14 cellular contexts compared by ENCODE assay signal in genomic region chr3:14537590-14538450, GRCh38. TPM values are rescaled to one million over a fixed set of nuclear protein-coding genes. Genes with fewer than 3 reads are reported as not detected.
A peak's percentile ranks its signal among the peaks of the same experiment; 100 is the strongest.
DNase-seq lines count a peak whose midpoint lies in the region; ATAC-seq, FAIRE-seq and TF ChIP-seq lines count a peak whose summit lies in the region.
"Had no signal": no experiment of that assay in that cellular context is flagged by ENCODE, and none has a peak within 500 bp of the region (broad histone marks: within the 10 kb centered on the region; RNA-seq: fewer than 3 reads in every experiment).

No MANE protein-coding gene starts in this region.

- H3K4ac ChIP-seq in mesendoderm (ENCODE audit: low read depth, low read length): no peak overlapping the region

- FAIRE-seq in K562 (lab: Jason Lieb, UNC): peak; percentile 77
- FAIRE-seq: endometrium, GM19239 had no signal

- H3K4me2 ChIP-seq in K562 (ENCODE audit: insufficient read depth, low read length) (no peak overlapping the region), mesendoderm (ENCODE audit: low read length) (no peak overlapping the region)

- no peak overlapping the region for H4K5ac ChIP-seq in mesendoderm (ENCODE audit: low read length)

- no peak for TF ChIP-seq RAD21 in K562 (CRISPR knock-in tag; conservative IDR thresholded peaks at IDR 0.05 in 1 of 2, IDR thresholded peaks at IDR 0.05 in 1 of 2)

- peaks cover 2 to 19% of the 10 kb centered on the region in 2 experiments; a peak in 3 of 5 replicates for H3K27me3 ChIP-seq in K562 (ENCODE audit: control insufficient read depth in 2 of 2, insufficient read depth in 2 of 2, low read length in 2 of 2)
- H3K27me3 ChIP-seq in mesendoderm (ENCODE audit: insufficient read depth, low read length, poor library complexity): no peaks in the 10 kb centered on the region

- no peaks in the 10 kb centered on the region for H3K79me2 ChIP-seq in K562 (ENCODE audit: control insufficient read depth, insufficient read depth, low read length)
- no peaks in the 10 kb centered on the region for H3K79me2 ChIP-seq in mesendoderm (ENCODE audit: control insufficient read depth, insufficient read depth, low read length)

- no peaks in the 10 kb centered on the region for H3K27me3 Mint-ChIP-seq in MCF 10A (ENCODE audit: insufficient read depth, unreplicated experiment)
- H3K27me3 Mint-ChIP-seq in activated T-helper 2 cell treated with anti-CD3 and anti-CD28 coated beads, Interferon-gamma antibody, Interleukin-2, Interleukin-4, amounts not matched to agents 10 μg/mL and 5 μg/mL and 100 μg/mL, durations not matched to agents 14 hours and 24 hours and 36 hours (ENCODE audit: low read depth): no peaks in the 10 kb centered on the region

- peak overlapping the region; percentile 42 for H2AFZ ChIP-seq in K562 (ENCODE audit: low read depth, low read length)

- H2AK5ac ChIP-seq in mesendoderm (ENCODE audit: low read length): no peak overlapping the region

- in situ Hi-C loops in K562 (cut with MboI): no loop called here

- no peak for TF ChIP-seq EP300 in K562 (IDR thresholded peaks at IDR 0.05; ENCODE audit: low read length)

- no peak overlapping the region for H2BK120ac ChIP-seq in mesendoderm (ENCODE audit: low read depth, low read length)

- no peak for TF ChIP-seq POLR2A in K562 (conservative IDR thresholded peaks at IDR 0.05)

- no peaks in the 10 kb centered on the region for H3K79me1 ChIP-seq in mesendoderm (ENCODE audit: low read length)

- no peak overlapping the region for H4K8ac ChIP-seq in mesendoderm (ENCODE audit: low read depth, low read length)

- TF ChIP-seq CTCF in K562 (IDR thresholded peaks at IDR 0.05 in 2 of 3, conservative IDR thresholded peaks at IDR 0.05 in 1 of 3; ENCODE audit: insufficient read depth in 2 of 3, low read depth in 1 of 3, low read length in 3 of 3): no peak
- no peak for TF ChIP-seq CTCF in MCF 10A (IDR thresholded peaks at IDR 0.05; ENCODE audit: unreplicated experiment)

- H3K4me1 ChIP-seq in K562 (replicated peaks in 1 of 2; ENCODE audit: control insufficient read depth in 2 of 2, insufficient read depth in 2 of 2, low read length in 2 of 2): peaks cover 5 to 14% of the 10 kb centered on the region in 2 experiments
- peaks cover 6% of the 10 kb centered on the region for H3K4me1 ChIP-seq in mesendoderm (ENCODE audit: control insufficient read depth, low read depth, low read length)

- H3K27ac ChIP-seq in K562 (ENCODE audit: extremely low read depth, low read depth, low read length) (no peak overlapping the region), mesendoderm (ENCODE audit: low read depth, low read length) (no peak overlapping the region)
- H3K27ac ChIP-seq: skin epidermis had no signal

- no peak overlapping the region for H3K4me3 Mint-ChIP-seq in MCF 10A (ENCODE audit: unreplicated experiment)
- no peak overlapping the region for H3K4me3 Mint-ChIP-seq in activated T-helper 2 cell treated with anti-CD3 and anti-CD28 coated beads, Interferon-gamma antibody, Interleukin-2, Interleukin-4, amounts not matched to agents 10 μg/mL and 5 μg/mL and 100 μg/mL, durations not matched to agents 14 hours and 24 hours and 36 hours (ENCODE audit: low read depth)
- H3K4me3 Mint-ChIP-seq: activated CD8-positive, alpha-beta memory T cell treated with anti-CD3 and anti-CD28 coated beads, Interleukin-2, amount 10 ng/mL, durations not matched to agents 7 days and 5 days; CD8-positive, alpha-beta memory T cell had no signal

- H3K9me1 ChIP-seq in K562 (ENCODE audit: control insufficient read depth, insufficient read depth, low read length): no peaks in the 10 kb centered on the region

- no peak overlapping the region for H2BK15ac ChIP-seq in mesendoderm (replicated peaks; ENCODE audit: low read depth)

- peak overlapping the region; percentile 6 for H3K56ac ChIP-seq in mesendoderm (ENCODE audit: low read length)

- no peaks in the 10 kb centered on the region for H4K20me1 ChIP-seq in K562 (replicated peaks; ENCODE audit: control insufficient read depth, insufficient read depth, low read length)

- POLR2A ChIA-PET in K562 (lab: Yijun Ruan, JAX) (interaction anchor here (0.6 to 2.6 kb wide), 2 partner anchors 11 to 403 kb away, joined by 3 to 17 read pairs; no protein-coding TSS in a partner anchor), MCF 10A (lab: Yijun Ruan, JAX) (no interaction called here)

- no peaks in the 10 kb centered on the region for H3K36me3 Mint-ChIP-seq in MCF 10A (ENCODE audit: insufficient read depth, unreplicated experiment)
- H3K36me3 Mint-ChIP-seq in activated T-helper 2 cell treated with anti-CD3 and anti-CD28 coated beads, Interferon-gamma antibody, Interleukin-2, Interleukin-4, amounts not matched to agents 10 μg/mL and 5 μg/mL and 100 μg/mL, durations not matched to agents 14 hours and 24 hours and 36 hours (ENCODE audit: low read depth): no peaks in the 10 kb centered on the region
- H3K36me3 Mint-ChIP-seq: activated CD8-positive, alpha-beta memory T cell treated with anti-CD3 and anti-CD28 coated beads, Interleukin-2, amount 10 ng/mL, durations not matched to agents 7 days and 5 days; CD8-positive, alpha-beta memory T cell had no signal

- ATAC-seq in K562: peak; percentile 80
- ATAC-seq: activated CD8-positive, alpha-beta memory T cell treated with anti-CD3 and anti-CD28 coated beads, Interleukin-2, amount 10 ng/mL, durations not matched to agents 7 days and 5 days had no signal

- DNase-seq in DMS114 treated with DMSO at 0.1 percent for 48 hours (lab: John Stamatoyannopoulos, UW; ENCODE audit: unreplicated experiment): peak; percentile 11
- DNase-seq in HT1080 (ENCODE audit: low read depth): peak; percentile 32
- peak; percentile 57 to 90 (median 86) for DNase-seq in K562 (ENCODE audit: extremely low read depth in 1 of 4, low spot score in 3 of 4)
- peak; percentile 69 for DNase-seq in mesendoderm
- no peak for DNase-seq in MCF 10A (ENCODE audit: unreplicated experiment)
- no peak for DNase-seq in COLO668 (lab: John Stamatoyannopoulos, UW; ENCODE audit: unreplicated experiment)
- DNase-seq in activated T-helper 2 cell treated with anti-CD3 and anti-CD28 coated beads, Interferon-gamma antibody, Interleukin-2, Interleukin-4, amounts not matched to agents 10 μg/mL and 5 μg/mL and 100 μg/mL, durations not matched to agents 14 hours and 24 hours and 36 hours (ENCODE audit: low spot score): no peak
- no peak for DNase-seq in GOT3 (lab: John Stamatoyannopoulos, UW)
- DNase-seq: activated CD8-positive, alpha-beta memory T cell treated with anti-CD3 and anti-CD28 coated beads, Interleukin-2, amount 10 ng/mL, durations not matched to agents 7 days and 5 days; T-helper 2 cell had no signal

- H3K4me3 ChIP-seq in K562 (no peak overlapping the region), mesendoderm (ENCODE audit: low read length) (no peak overlapping the region)
- H3K4me3 ChIP-seq: skin epidermis had no signal

- H3K36me3 ChIP-seq in K562 (ENCODE audit: control insufficient read depth, insufficient read depth, low read length): no peaks in the 10 kb centered on the region
- H3K36me3 ChIP-seq in mesendoderm (ENCODE audit: control insufficient read depth, insufficient read depth, low read length): no peaks in the 10 kb centered on the region

- intact Hi-C loops in K562 (cut with micrococcal nuclease): no loop called here
- intact Hi-C loops in MCF 10A (cut with micrococcal nuclease): no loop called here
- intact Hi-C loops in activated T-helper 2 cell treated with anti-CD3 and anti-CD28 coated beads, Interferon-gamma antibody, Interleukin-2, Interleukin-4, amounts not matched to agents 10 μg/mL and 5 μg/mL and 100 μg/mL, durations not matched to agents 14 hours and 24 hours and 36 hours (cut with micrococcal nuclease): no loop called here

- H3K18ac ChIP-seq in mesendoderm (ENCODE audit: low read length): no peak overlapping the region

- H2BK5ac ChIP-seq in mesendoderm (ENCODE audit: low read length): no peak overlapping the region

- no peak overlapping the region for H3K9ac ChIP-seq in K562 (ENCODE audit: insufficient read depth in 1 of 2, low read depth in 2 of 2, low read length in 2 of 2)
- no peak overlapping the region for H3K9ac ChIP-seq in mesendoderm (ENCODE audit: low read length)

- CTCF ChIA-PET in K562 (lab: Yijun Ruan, JAX; ENCODE audit: low intra/inter-chr PET ratio) (no interaction called here), MCF 10A (lab: Yijun Ruan, JAX) (interaction anchor here (1.3 to 1.6 kb wide), 3 partner anchors 10 to 383 kb away, joined by 3 to 5 read pairs (median 3); no protein-coding TSS in a partner anchor)

- H3K4me1 Mint-ChIP-seq in MCF 10A (ENCODE audit: insufficient read depth, unreplicated experiment): peaks cover 4% of the 10 kb centered on the region
- no peaks in the 10 kb centered on the region for H3K4me1 Mint-ChIP-seq in activated T-helper 2 cell treated with anti-CD3 and anti-CD28 coated beads, Interferon-gamma antibody, Interleukin-2, Interleukin-4, amounts not matched to agents 10 μg/mL and 5 μg/mL and 100 μg/mL, durations not matched to agents 14 hours and 24 hours and 36 hours (ENCODE audit: low read depth)
- H3K4me1 Mint-ChIP-seq: activated CD8-positive, alpha-beta memory T cell treated with anti-CD3 and anti-CD28 coated beads, Interleukin-2, amount 10 ng/mL, durations not matched to agents 7 days and 5 days; CD8-positive, alpha-beta memory T cell had no signal

- WGBS in K562 (ENCODE audit: insufficient coverage, low coverage, missing lambda C conversion rate): 70% methylated on average over 10 of the region's 10 CpGs
- WGBS in mesendoderm (ENCODE audit: extremely low coverage, insufficient coverage, low lambda C conversion rate): no CpG with 5 or more reads among the region's 10 CpGs

- no peak overlapping the region for H3K23ac ChIP-seq in mesendoderm (ENCODE audit: low read length)

- H3K9me3 Mint-ChIP-seq in MCF 10A (ENCODE audit: unreplicated experiment): no peaks in the 10 kb centered on the region
- H3K9me3 Mint-ChIP-seq in activated T-helper 2 cell treated with anti-CD3 and anti-CD28 coated beads, Interferon-gamma antibody, Interleukin-2, Interleukin-4, amounts not matched to agents 10 μg/mL and 5 μg/mL and 100 μg/mL, durations not matched to agents 14 hours and 24 hours and 36 hours: no peaks in the 10 kb centered on the region
- H3K9me3 Mint-ChIP-seq: CD8-positive, alpha-beta memory T cell had no signal

- H3K27ac Mint-ChIP-seq in MCF 10A (ENCODE audit: low read depth, unreplicated experiment): no peak overlapping the region
- no peak overlapping the region for H3K27ac Mint-ChIP-seq in activated T-helper 2 cell treated with anti-CD3 and anti-CD28 coated beads, Interferon-gamma antibody, Interleukin-2, Interleukin-4, amounts not matched to agents 10 μg/mL and 5 μg/mL and 100 μg/mL, durations not matched to agents 14 hours and 24 hours and 36 hours
- H3K27ac Mint-ChIP-seq: activated CD8-positive, alpha-beta memory T cell treated with anti-CD3 and anti-CD28 coated beads, Interleukin-2, amount 10 ng/mL, durations not matched to agents 7 days and 5 days had no signal

- no peaks in the 10 kb centered on the region for H3K9me3 ChIP-seq in K562 (replicated peaks; ENCODE audit: control insufficient read depth, insufficient read depth, low read depth, low read length)

- BruUV-seq in K562 (replicated peaks; lab: Mats Ljungman, UMichigan): no TSS peak
- no TSS peak for BruUV-seq in MCF 10A (replicated peaks; lab: Mats Ljungman, UMichigan)

RNA-seq across cellular contexts. Expression of gene GRIP2, which starts 2.3 kb away (rescaled TPM):
- total RNA-seq in HT1080 (2014; rRNA removed; shearing (Covaris generic)): 0.07 TPM in 1 of 2 replicates, not detected in the other
- polyA plus RNA-seq in HT1080 (2015; cell fraction: cytosol; rRNA removed): not detected in 2 replicates
- not detected in 2 replicates for polyA plus RNA-seq in HT1080 (2015; cell fraction: nucleus; rRNA removed)
- total RNA-seq in K562 (2011; cell fraction: chromatin; rRNA removed; ENCODE audit: low replicate concordance): not detected in 2 replicates
- total RNA-seq in K562 (2011; cell fraction: nucleolus; rRNA removed): under 0.01 TPM in 1 of 2 replicates, not detected in the other
- 0.07 TPM in 1 of 2 replicates, not detected in the other for total RNA-seq in K562 (2011; cell fraction: nucleoplasm; rRNA removed)
- total RNA-seq in K562 (2014; rRNA removed) (not detected in 2 replicates), K562 (2014; rRNA removed; fragmentation: Illumina TruSeq; extraction: Trizol) (not detected in 2 replicates), K562 (2015; rRNA removed; fragmentation: Illumina TruSeq; extraction: Trizol) (not detected in 2 replicates), K562 (2021) (not detected in 2 replicates), MCF 10A (2022) (not detected in 2 replicates)
- polyA plus RNA-seq in K562 (2011; rRNA removed) (not detected in 2 replicates), K562 (2014; fragmentation: Illumina TruSeq; extraction: Trizol) (not detected in 2 replicates), K562 (2014; fragmentation: Nextera tagmentation; extraction: Ambion mirVana) (under 1 TPM; 0.01 TPM), K562 (2014; rRNA removed) (0.03 TPM in 1 of 2 replicates, not detected in the other)
- polyA plus RNA-seq in K562 (2011; cell fraction: cytosol; rRNA removed): 0.04 TPM in 1 of 2 replicates, not detected in the other
- 0.03 and 0.06 TPM in 2 replicates for polyA plus RNA-seq in K562 (2011; cell fraction: nucleus; rRNA removed)
- 0.04 and 0.06 TPM in 2 replicates for polyA plus RNA-seq in K562 (2012)
- not detected in 2 replicates for polyA minus RNA-seq in K562 (2011; rRNA and poly(A)+ RNA removed)
- not detected in 2 replicates for polyA minus RNA-seq in K562 (2011; cell fraction: cytosol; rRNA and poly(A)+ RNA removed)
- polyA minus RNA-seq in K562 (2011; cell fraction: nucleus; rRNA and poly(A)+ RNA removed): not detected in 2 replicates
- polyA plus RNA-seq in mesendoderm (2013, experiment 1 of 2): 0.66 TPM
- 0.64 TPM for polyA plus RNA-seq in mesendoderm (2013, experiment 2 of 2)
- not detected in 2 replicates for total RNA-seq in activated T-helper 2 cell treated with anti-CD3 and anti-CD28 coated beads, Interferon-gamma antibody, Interleukin-2, Interleukin-4, amounts not matched to agents 10 μg/mL and 5 μg/mL and 100 μg/mL, durations not matched to agents 14 hours and 24 hours and 36 hours
- total RNA-seq: activated CD8-positive, alpha-beta memory T cell treated with anti-CD3 and anti-CD28 coated beads, Interleukin-2, amount 10 ng/mL, durations not matched to agents 7 days and 5 days; CD8-positive, alpha-beta memory T cell had no signal
- polyA plus RNA-seq: CD8-positive, alpha-beta memory T cell had no signal

Comparison
In these comparisons a context has a peak if more than half of its experiments do, and no peak if none do; other contexts are left out.
1. DNase-seq: peak in DMS114 treated with DMSO at 0.1 percent for 48 hours (single experiment), HT1080 (single experiment), K562 (4 of 4) and mesendoderm (single experiment); none in MCF 10A (single experiment), COLO668 (single experiment), activated T-helper 2 cell treated with anti-CD3 and anti-CD28 coated beads, Interferon-gamma antibody, Interleukin-2, Interleukin-4, amounts not matched to agents 10 μg/mL and 5 μg/mL and 100 μg/mL, durations not matched to agents 14 hours and 24 hours and 36 hours (single experiment) and GOT3 (single experiment).